In genomic region chr6:2188856-2189384, GRCh38 we compare ENCODE assay signal across 21 cellular contexts.
"Had no signal": no experiment of that assay in that cellular context is flagged by ENCODE, and none has a peak within 500 bp of the region (broad histone marks: within the 10 kb centered on the region; RNA-seq: fewer than 3 reads in every experiment).

No MANE protein-coding gene starts in this region.

- H3K4me3 Mint-ChIP-seq: stimulated activated memory B cell treated with anti-CD40 and anti-IgM and Interleukin-4, amounts not matched to agents 10 μg/mL and 1 μg/mL and 100 μg/mL, for 72 hours had no signal

- H3K27ac ChIP-seq: coronary artery, dorsolateral prefrontal cortex, heart right ventricle, neutrophil, psoas muscle, spleen, stomach, thoracic aorta had no signal

- H3K27me3 Mint-ChIP-seq: stimulated activated memory B cell treated with anti-CD40 and anti-IgM and Interleukin-4, amounts not matched to agents 10 μg/mL and 1 μg/mL and 100 μg/mL, for 72 hours had no signal

- DNase-seq: dorsolateral prefrontal cortex; effector CD8-positive, alpha-beta T cell; heart right ventricle; islet precursor cell; mammary epithelial cell; psoas muscle; retina; spleen; stimulated activated CD4-positive, alpha-beta T cell treated with anti-CD3 and anti-CD28 coated beads, Interleukin-15, amount 100 ng/mL, for 24 hours; stimulated activated CD4-positive, alpha-beta T cell treated with anti-CD3 and anti-CD28 coated beads, Interleukin-1b, Interleukin-23, amount 100 ng/mL, for 48 hours; stimulated activated CD4-positive, alpha-beta T cell treated with anti-CD3 and anti-CD28 coated beads, Interleukin-4, amount 100 ng/mL, for 24 hours; stomach; substantia nigra; trophoblast cell had no signal

- H3K36me3 ChIP-seq: heart right ventricle, neutrophil, spleen, stomach, thoracic aorta had no signal

- H3K9me3 Mint-ChIP-seq: stimulated activated memory B cell treated with anti-CD40 and anti-IgM and Interleukin-4, amounts not matched to agents 10 μg/mL and 1 μg/mL and 100 μg/mL, for 72 hours had no signal

- ATAC-seq: esophagus mucosa; heart right ventricle; left lobe of liver; psoas muscle; sciatic nerve; stimulated activated memory B cell treated with anti-CD40 and anti-IgM and Interleukin-4, amounts not matched to agents 10 μg/mL and 1 μg/mL and 100 μg/mL, for 72 hours had no signal

- H3K27me3 ChIP-seq: dorsolateral prefrontal cortex, heart right ventricle, neutrophil, spleen, stomach had no signal

- H3K4me3 ChIP-seq: coronary artery, dorsolateral prefrontal cortex, heart right ventricle, psoas muscle, spleen, stomach, thoracic aorta had no signal

- H3K4me1 ChIP-seq: heart right ventricle, psoas muscle, spleen had no signal

- H3K9me3 ChIP-seq: heart right ventricle, neutrophil, psoas muscle, stomach, thoracic aorta had no signal

- H3K27ac Mint-ChIP-seq: stimulated activated memory B cell treated with anti-CD40 and anti-IgM and Interleukin-4, amounts not matched to agents 10 μg/mL and 1 μg/mL and 100 μg/mL, for 72 hours had no signal
